ENCODE assay signal across 16 cellular contexts in genomic region chr2:159399716-159400525, GRCh38.
A peak's percentile ranks its signal among the peaks of the same experiment; 100 is the strongest.
DNase-seq lines count a peak whose midpoint lies in the region; FAIRE-seq and TF ChIP-seq lines count a peak whose summit lies in the region.
"Had no signal": no experiment of that assay in that cellular context is flagged by ENCODE, and none has a peak within 500 bp of the region (broad histone marks: within the 10 kb centered on the region; RNA-seq: fewer than 3 reads in every experiment).

No MANE protein-coding gene starts in this region.

- H3K9me3 ChIP-seq in AG04450 (ENCODE audit: control insufficient read depth, insufficient read depth, low read length) (no peaks in the 10 kb centered on the region), adipocyte (ENCODE audit: control insufficient read depth, low read length) (no peaks in the 10 kb centered on the region), kidney (ENCODE audit: control insufficient read depth in 1 of 2, low read length in 2 of 2) (no peaks in the 10 kb centered on the region), tibial nerve (no peaks in the 10 kb centered on the region)
- H3K9me3 ChIP-seq: ovary had no signal

- TF ChIP-seq EP300 in tibial nerve (IDR thresholded peaks at IDR 0.05) = no peak

- H3K27me3 Mint-ChIP-seq in activated naive CD4-positive, alpha-beta T cell treated with anti-CD3 and anti-CD28 coated beads, Interleukin-2, amount 10 ng/mL, durations not matched to agents 7 days and 5 days = no peaks in the 10 kb centered on the region
- H3K27me3 Mint-ChIP-seq: activated CD8-positive, alpha-beta memory T cell treated with anti-CD3 and anti-CD28 coated beads, Interleukin-2, amount 10 ng/mL, durations not matched to agents 7 days and 5 days; IgD-negative memory B cell had no signal

- H3K4me1 ChIP-seq in adipocyte (ENCODE audit: control insufficient read depth, insufficient read depth, low read length) = peaks cover 2% of the 10 kb centered on the region
- no peaks in the 10 kb centered on the region for H3K4me1 ChIP-seq in kidney (ENCODE audit: control insufficient read depth in 1 of 2, insufficient read depth in 1 of 2, low read depth in 1 of 2, low read length in 2 of 2)
- no peaks in the 10 kb centered on the region for H3K4me1 ChIP-seq in tibial nerve

- FAIRE-seq in kidney (lab: Jason Lieb, UNC) = peak; percentile 50

- no peak overlapping the region for H3K4me3 Mint-ChIP-seq in activated naive CD4-positive, alpha-beta T cell treated with anti-CD3 and anti-CD28 coated beads, Interleukin-2, amount 10 ng/mL, durations not matched to agents 7 days and 5 days
- H3K4me3 Mint-ChIP-seq: activated CD8-positive, alpha-beta memory T cell treated with anti-CD3 and anti-CD28 coated beads, Interleukin-2, amount 10 ng/mL, durations not matched to agents 7 days and 5 days; CD14-positive monocyte; IgD-negative memory B cell had no signal

- H3K36me3 ChIP-seq in adipocyte (ENCODE audit: control insufficient read depth, insufficient read depth, low read length, severe bottlenecking) = peaks cover 25% of the 10 kb centered on the region
- H3K36me3 ChIP-seq in kidney (ENCODE audit: control insufficient read depth in 1 of 2, insufficient read depth in 2 of 2, low read length in 2 of 2) = peaks cover 0 to 9% of the 10 kb centered on the region in 2 donors
- H3K36me3 ChIP-seq in tibial nerve = peaks cover 0 to 26% (median 0%) of the 10 kb centered on the region in 3 donors
- H3K36me3 ChIP-seq: ovary had no signal

- intact Hi-C loops in kidney (cut with DNase I) = no loop called here

- TF ChIP-seq CTCF in AG04450 (IDR thresholded peaks at IDR 0.05; ENCODE audit: low read depth, low read length) (no peak), kidney (IDR thresholded peaks at IDR 0.05; ENCODE audit: borderline replicate concordance, extremely low read depth, insufficient read depth) (no peak), tibial nerve (IDR thresholded peaks at IDR 0.05) (no peak)

- no peaks in the 10 kb centered on the region for H3K27me3 ChIP-seq in AG04450 (ENCODE audit: control insufficient read depth, insufficient read depth, low read length)
- no peaks in the 10 kb centered on the region for H3K27me3 ChIP-seq in adipocyte (replicated peaks; ENCODE audit: control insufficient read depth, insufficient read depth, low read length)
- H3K27me3 ChIP-seq in tibial nerve = no peaks in the 10 kb centered on the region
- H3K27me3 ChIP-seq: ovary had no signal

- H3K27ac Mint-ChIP-seq in activated naive CD4-positive, alpha-beta T cell treated with anti-CD3 and anti-CD28 coated beads, Interleukin-2, amount 10 ng/mL, durations not matched to agents 7 days and 5 days = no peak overlapping the region
- H3K27ac Mint-ChIP-seq: activated CD8-positive, alpha-beta memory T cell treated with anti-CD3 and anti-CD28 coated beads, Interleukin-2, amount 10 ng/mL, durations not matched to agents 7 days and 5 days; CD14-positive monocyte; IgD-negative memory B cell had no signal

- H3K4me3 ChIP-seq in AG04450 (ENCODE audit: low read depth, low read length) (no peak overlapping the region), adipocyte (ENCODE audit: low read length) (no peak overlapping the region), kidney (ENCODE audit: low read length in 2 of 2) (no peak overlapping the region), tibial nerve (no peak overlapping the region)
- H3K4me3 ChIP-seq: ovary had no signal

- H3K9me3 Mint-ChIP-seq in activated naive CD4-positive, alpha-beta T cell treated with anti-CD3 and anti-CD28 coated beads, Interleukin-2, amount 10 ng/mL, durations not matched to agents 7 days and 5 days = no peaks in the 10 kb centered on the region
- H3K9me3 Mint-ChIP-seq: CD14-positive monocyte, IgD-negative memory B cell had no signal

- peak; percentile 6 for DNase-seq in AG04450 (ENCODE audit: low read depth, low spot score)
- DNase-seq in M059J (ENCODE audit: low read depth) = peak; percentile 88
- DNase-seq in adipocyte (ENCODE audit: low read depth) = peak; percentile 84
- no peak for DNase-seq in kidney
- DNase-seq in activated CD4-positive, alpha-beta T cell treated with anti-CD3 and anti-CD28 coated beads, Interleukin-2, amount 50 U/mL, for 1 hour = no peak
- no peak for DNase-seq in tibial nerve (ENCODE audit: low spot score in 2 of 2)
- no peak for DNase-seq in activated naive CD4-positive, alpha-beta T cell treated with anti-CD3 and anti-CD28 coated beads, Interleukin-2, amount 10 ng/mL, durations not matched to agents 7 days and 5 days
- no peak for DNase-seq in NCI-H2029 treated with DMSO at 0.1 percent for 48 hours (lab: John Stamatoyannopoulos, UW)
- DNase-seq: activated CD8-positive, alpha-beta memory T cell treated with anti-CD3 and anti-CD28 coated beads, Interleukin-2, amount 10 ng/mL, durations not matched to agents 7 days and 5 days; amygdala; NCI-H510A; ovary; stimulated activated CD4-positive, alpha-beta T cell treated with anti-CD3 and anti-CD28 coated beads, Interleukin-4, amount 100 ng/mL, for 24 hours; T-helper 2 cell had no signal

- no peak overlapping the region for H3K9ac ChIP-seq in adipocyte (ENCODE audit: low read length)
- no peak overlapping the region for H3K9ac ChIP-seq in kidney (ENCODE audit: low read length in 2 of 2)

- WGBS in tibial nerve, 2 donors = 73 to 85% methylated on average over 6 of the region's 6 CpGs

- TF ChIP-seq POLR2A in tibial nerve (IDR thresholded peaks at IDR 0.05) = no peak

- POLR2A ChIA-PET in AG04450 (lab: Yijun Ruan, JAX) = no interaction called here

- H3K27ac ChIP-seq in AG04450 (ENCODE audit: low read depth, low read length) (no peak overlapping the region), kidney (ENCODE audit: low read depth in 2 of 2, low read length in 2 of 2) (no peak overlapping the region), tibial nerve (no peak overlapping the region)
- H3K27ac ChIP-seq: ovary had no signal

- CTCF ChIA-PET in AG04450 (lab: Charles Lee) = no interaction called here
- CTCF ChIA-PET in activated naive CD4-positive, alpha-beta T cell treated with anti-CD3 and anti-CD28 coated beads, Interleukin-2, amount 10 ng/mL, durations not matched to agents 7 days and 5 days (lab: Charles Lee) = no interaction called here

- no peaks in the 10 kb centered on the region for H3K36me3 Mint-ChIP-seq in activated naive CD4-positive, alpha-beta T cell treated with anti-CD3 and anti-CD28 coated beads, Interleukin-2, amount 10 ng/mL, durations not matched to agents 7 days and 5 days

- no peaks in the 10 kb centered on the region for H3K4me1 Mint-ChIP-seq in activated naive CD4-positive, alpha-beta T cell treated with anti-CD3 and anti-CD28 coated beads, Interleukin-2, amount 10 ng/mL, durations not matched to agents 7 days and 5 days
- H3K4me1 Mint-ChIP-seq: activated CD8-positive, alpha-beta memory T cell treated with anti-CD3 and anti-CD28 coated beads, Interleukin-2, amount 10 ng/mL, durations not matched to agents 7 days and 5 days; CD14-positive monocyte; IgD-negative memory B cell had no signal

Comparison
In these comparisons a context has a peak if more than half of its experiments do, and no peak if none do; other contexts are left out.
1. DNase-seq: peak in AG04450 (single experiment), M059J (single experiment) and adipocyte (single experiment); none in kidney (single experiment), activated CD4-positive, alpha-beta T cell treated with anti-CD3 and anti-CD28 coated beads, Interleukin-2, amount 50 U/mL, for 1 hour (single experiment), tibial nerve (0 of 2), activated naive CD4-positive, alpha-beta T cell treated with anti-CD3 and anti-CD28 coated beads, Interleukin-2, amount 10 ng/mL, durations not matched to agents 7 days and 5 days (single experiment) and NCI-H2029 treated with DMSO at 0.1 percent for 48 hours (single experiment).